ENCODE assay signal across 28 cellular contexts in the genomic region with DNA sequence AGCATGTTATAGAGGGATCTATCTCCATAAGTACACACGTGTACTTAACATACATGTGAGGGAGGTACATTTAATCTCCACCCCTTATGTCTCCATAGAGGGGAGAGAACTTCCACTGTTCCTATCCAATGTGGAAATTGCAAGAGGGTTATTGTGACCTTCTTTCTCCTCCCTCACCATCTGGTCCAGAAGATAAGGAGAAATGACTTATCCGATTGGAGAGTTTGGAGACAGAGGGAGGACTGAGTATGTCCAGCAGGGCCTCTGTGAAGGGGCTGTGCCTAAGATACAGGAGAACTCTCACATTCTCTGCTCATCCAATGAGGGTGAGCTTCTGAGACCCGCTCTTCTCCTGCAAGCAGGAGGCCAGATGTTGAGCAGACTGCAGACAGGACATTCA.
"Had no signal": no experiment of that assay in that cellular context is flagged by ENCODE, and none has a peak within 500 bp of the region (broad histone marks: within the 10 kb centered on the region; RNA-seq: fewer than 3 reads in every experiment).

No MANE protein-coding gene starts in this region.

- H3K36me3 Mint-ChIP-seq: natural killer cell; neural progenitor cell; stimulated activated effector memory CD8-positive, alpha-beta T cell treated with anti-CD3 and anti-CD28 coated beads, Interleukin-12 subunit alpha, Interleukin-12 subunit beta, amount 100 ng/mL, for 72 hours; stimulated activated naive B cell treated with anti-CD40 and anti-IgM and Interleukin-4, amounts not matched to agents 10 μg/mL and 1 μg/mL and 100 μg/mL, for 72 hours had no signal

- H3K79me2 ChIP-seq: parathyroid adenoma had no signal

- H3K9ac ChIP-seq: neural progenitor cell, parathyroid adenoma had no signal

- H3K9me3 Mint-ChIP-seq: natural killer cell; nephron; stimulated activated effector memory CD8-positive, alpha-beta T cell treated with anti-CD3 and anti-CD28 coated beads, Interleukin-12 subunit alpha, Interleukin-12 subunit beta, amount 100 ng/mL, for 72 hours; stimulated activated naive B cell treated with anti-CD40 and anti-IgM and Interleukin-4, amounts not matched to agents 10 μg/mL and 1 μg/mL and 100 μg/mL, for 72 hours; stimulated activated naive CD8-positive, alpha-beta T cell treated with anti-CD3 and anti-CD28 coated beads, Interleukin-15, Interleukin-2, amounts not matched to agents 100 ng/mL and 50 ng/mL, for 24 hours had no signal

- H3K4me1 Mint-ChIP-seq: natural killer cell; stimulated activated effector memory CD8-positive, alpha-beta T cell treated with anti-CD3 and anti-CD28 coated beads, Interleukin-12 subunit alpha, Interleukin-12 subunit beta, amount 100 ng/mL, for 72 hours; stimulated activated naive B cell treated with anti-CD40 and anti-IgM and Interleukin-4, amounts not matched to agents 10 μg/mL and 1 μg/mL and 100 μg/mL, for 72 hours had no signal

- H3K36me3 ChIP-seq: neural progenitor cell, ovary, right lobe of liver, sigmoid colon, stomach, thoracic aorta, thyroid gland, tibial nerve, upper lobe of left lung had no signal

- H3K4me3 Mint-ChIP-seq: natural killer cell; nephron; neural progenitor cell; stimulated activated effector memory CD8-positive, alpha-beta T cell treated with anti-CD3 and anti-CD28 coated beads, Interleukin-12 subunit alpha, Interleukin-12 subunit beta, amount 100 ng/mL, for 72 hours; stimulated activated naive B cell treated with anti-CD40 and anti-IgM and Interleukin-4, amounts not matched to agents 10 μg/mL and 1 μg/mL and 100 μg/mL, for 72 hours; stimulated activated naive CD8-positive, alpha-beta T cell treated with anti-CD3 and anti-CD28 coated beads, Interleukin-15, Interleukin-2, amounts not matched to agents 100 ng/mL and 50 ng/mL, for 24 hours had no signal

- H3K27ac Mint-ChIP-seq: natural killer cell; neural progenitor cell; progenitor cell of endocrine pancreas; stimulated activated effector memory CD8-positive, alpha-beta T cell treated with anti-CD3 and anti-CD28 coated beads, Interleukin-12 subunit alpha, Interleukin-12 subunit beta, amount 100 ng/mL, for 72 hours; stimulated activated naive B cell treated with anti-CD40 and anti-IgM and Interleukin-4, amounts not matched to agents 10 μg/mL and 1 μg/mL and 100 μg/mL, for 72 hours; stimulated activated naive CD8-positive, alpha-beta T cell treated with anti-CD3 and anti-CD28 coated beads, Interleukin-15, Interleukin-2, amounts not matched to agents 100 ng/mL and 50 ng/mL, for 24 hours had no signal

- H3K4me1 ChIP-seq: parathyroid adenoma, psoas muscle, right lobe of liver, sigmoid colon, stomach, tibial nerve, upper lobe of left lung had no signal

- ATAC-seq: natural killer cell; psoas muscle; right cardiac atrium; right lobe of liver; stimulated activated effector memory CD8-positive, alpha-beta T cell treated with anti-CD3 and anti-CD28 coated beads, Interleukin-12 subunit alpha, Interleukin-12 subunit beta, amount 100 ng/mL, for 72 hours; stimulated activated naive B cell treated with anti-CD40 and anti-IgM and Interleukin-4, amounts not matched to agents 10 μg/mL and 1 μg/mL and 100 μg/mL, for 72 hours had no signal

- FAIRE-seq: small intestine, urothelium cell line had no signal

- DNase-seq: natural killer cell; occipital lobe; ovary; posterior cingulate gyrus; psoas muscle; right cardiac atrium; right lobe of liver; sigmoid colon; small intestine; stimulated activated CD4-positive, alpha-beta T cell treated with anti-CD3 and anti-CD28 coated beads, Interleukin-15, amount 100 ng/mL, for 24 hours; stimulated activated CD4-positive, alpha-beta T cell treated with anti-CD3 and anti-CD28 coated beads, Interleukin-2, amount 100 ng/mL, for 24 hours; stimulated activated CD4-positive, alpha-beta T cell treated with anti-CD3 and anti-CD28 coated beads, Interleukin-2, amount 100 ng/mL, for 48 hours; stimulated activated CD4-positive, alpha-beta T cell treated with anti-CD3 and anti-CD28 coated beads, Interleukin-4, amount 100 ng/mL, for 24 hours; stimulated activated naive B cell treated with anti-CD40 and anti-IgM and Interleukin-4, amounts not matched to agents 10 μg/mL and 1 μg/mL and 100 μg/mL, for 72 hours; stimulated activated naive CD4-positive, alpha-beta T cell treated with Interleukin-2 at 50 U/mL for 16 hours; stomach; thyroid gland; trophoblast cell; upper lobe of left lung had no signal

- H3K4me2 ChIP-seq: neural progenitor cell had no signal

- H3K4me3 ChIP-seq: neural progenitor cell, ovary, psoas muscle, right lobe of liver, sigmoid colon, stomach, thoracic aorta, thyroid gland, tibial nerve, upper lobe of left lung had no signal

- H3K27ac ChIP-seq: neural progenitor cell, ovary, parathyroid adenoma, psoas muscle, right lobe of liver, sigmoid colon, stomach, thoracic aorta, thyroid gland, tibial nerve, upper lobe of left lung had no signal

- H3K27me3 Mint-ChIP-seq: stimulated activated naive CD8-positive, alpha-beta T cell treated with anti-CD3 and anti-CD28 coated beads, Interleukin-15, Interleukin-2, amounts not matched to agents 100 ng/mL and 50 ng/mL, for 24 hours had no signal

- H3K27me3 ChIP-seq: neural progenitor cell, ovary, right lobe of liver, sigmoid colon, stomach, thyroid gland, tibial nerve, upper lobe of left lung had no signal

- H3K9me3 ChIP-seq: ovary, psoas muscle, right lobe of liver, sigmoid colon, stomach, thoracic aorta, thyroid gland, tibial nerve, upper lobe of left lung had no signal

- H2AFZ ChIP-seq: neural progenitor cell, parathyroid adenoma had no signal
